Comparison of ENCODE assay signal across 8 cellular contexts in the genomic region with DNA sequence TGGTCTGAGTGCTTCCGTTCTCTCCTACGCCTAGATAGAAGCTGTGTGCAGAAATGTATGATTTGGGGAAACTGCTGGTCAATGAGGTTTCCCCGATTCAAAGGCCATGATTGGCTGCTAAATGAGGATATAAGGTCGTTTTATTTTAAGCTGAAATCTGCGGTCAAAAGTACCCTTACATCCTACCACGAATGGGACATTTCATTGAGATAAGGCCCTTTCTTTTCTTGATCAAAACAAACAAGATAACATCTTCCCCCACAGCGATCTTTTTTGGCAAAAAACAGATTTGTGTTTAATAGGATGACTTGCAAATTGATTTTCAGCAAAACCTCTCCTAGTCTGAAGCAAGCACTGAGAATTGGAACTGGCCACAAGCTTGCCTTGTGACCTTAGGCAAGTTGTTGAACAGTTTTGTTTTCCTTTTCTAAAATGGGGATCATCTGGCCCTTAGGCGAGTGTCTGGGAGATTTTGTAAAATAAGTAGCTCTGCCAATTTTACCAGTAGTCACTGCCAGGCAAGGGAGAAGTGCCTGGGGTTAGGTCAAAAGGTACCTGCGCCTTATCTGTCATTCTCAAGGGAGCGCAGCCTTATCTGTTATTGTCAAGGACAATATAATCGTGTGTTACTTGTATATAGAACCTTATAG. TPM values are rescaled to one million over a fixed set of nuclear protein-coding genes. Genes with fewer than 3 reads are reported as not detected.
DNase-seq lines count a peak whose midpoint lies in the region; ATAC-seq and TF ChIP-seq lines count a peak whose summit lies in the region.

No MANE protein-coding gene starts in this region.

- H3K4me2 ChIP-seq in OCI-LY1 (ENCODE audit: low read length), result peak overlapping the region; percentile 75

- TF ChIP-seq CTCF in OCI-LY1 (IDR thresholded peaks at IDR 0.05; ENCODE audit: low read length) (no peak), coronary artery (IDR thresholded peaks at IDR 0.05) (no peak), vagina (IDR thresholded peaks at IDR 0.05) (no peak)

- H3K9me2 ChIP-seq in OCI-LY1 (ENCODE audit: low read depth, low read length), result no peaks in the 10 kb centered on the region

- peaks cover 33% of the 10 kb centered on the region for H3K4me1 ChIP-seq in OCI-LY1 (ENCODE audit: insufficient read depth, low read length, severe bottlenecking)
- peaks cover 23% of the 10 kb centered on the region for H3K4me1 ChIP-seq in vagina

- no peaks in the 10 kb centered on the region for H3K36me3 ChIP-seq in OCI-LY1 (ENCODE audit: insufficient read depth, low read length)
- no peaks in the 10 kb centered on the region for H3K36me3 ChIP-seq in vagina

- H3K9me3 ChIP-seq in OCI-LY1 (ENCODE audit: low read length) (no peaks in the 10 kb centered on the region), vagina (no peaks in the 10 kb centered on the region)

- peak overlapping the region; percentile 64 for H3K9ac ChIP-seq in OCI-LY1 (ENCODE audit: low read length)

- no peak overlapping the region for H2AFZ ChIP-seq in OCI-LY1 (ENCODE audit: low read length)

- H4K20me1 ChIP-seq in OCI-LY1 (ENCODE audit: insufficient read depth, low read length), result no peaks in the 10 kb centered on the region

- H3K4me3 ChIP-seq in OCI-LY1 (ENCODE audit: low read depth, low read length, poor library complexity, severe bottlenecking), result peak overlapping the region; percentile 68
- H3K4me3 ChIP-seq in coronary artery, result peak overlapping the region; percentile 81
- peak overlapping the region; percentile 45 to 59 for H3K4me3 ChIP-seq in vagina

- H3K27ac ChIP-seq in OCI-LY1 (ENCODE audit: low read depth, low read length, poor library complexity, severe bottlenecking) (peak overlapping the region; percentile 25), coronary artery (peak overlapping the region; percentile 31 to 70), vagina (peak overlapping the region; percentile 68)

- no peaks in the 10 kb centered on the region; the same call in 1 of the 2 replicates for H3K27me3 ChIP-seq in OCI-LY1 (ENCODE audit: insufficient read depth, low read length)
- no peaks in the 10 kb centered on the region for H3K27me3 ChIP-seq in vagina

- no peak for TF ChIP-seq POLR2A in vagina (IDR thresholded peaks at IDR 0.05)

- H3K79me2 ChIP-seq in OCI-LY1 (ENCODE audit: insufficient read depth, low read length), result no peaks in the 10 kb centered on the region

- no peaks in the 10 kb centered on the region for H3F3A ChIP-seq in OCI-LY1 (ENCODE audit: insufficient read depth, low read length)

- peak; percentile 38 for ATAC-seq in GM21576 (IDR thresholded peaks at IDR 0.05; ENCODE audit: unreplicated experiment)

- DNase-seq in CMK (ENCODE audit: low read depth), result peak; percentile 18
- no peak for DNase-seq in coronary artery (ENCODE audit: low spot score)
- peak; percentile 74 for DNase-seq in medulla oblongata (ENCODE audit: extremely low spot score)
- DNase-seq in vagina (ENCODE audit: extremely low spot score in 2 of 2), result no peak
- no peak for DNase-seq in SKM-1 (lab: John Stamatoyannopoulos, UW; ENCODE audit: unreplicated experiment)
- DNase-seq in midbrain (lab: John Stamatoyannopoulos, UW), result no peak

- intact Hi-C loops in vagina (cut with DNase I), result loop anchor here (5.0 kb wide), 1 partner anchor 1539 kb away; no protein-coding TSS in a partner anchor

RNA-seq across cellular contexts. Expression of gene SCPEP1, which starts 0.6 kb away (rescaled TPM):
- total RNA-seq in vagina, result 69.5 TPM

RNA-seq across cellular contexts. Expression of gene COIL, which starts 17.7 kb away (rescaled TPM):
- 9.8 TPM for total RNA-seq in vagina

Comparison
In these comparisons a context has a peak if more than half of its experiments do, and no peak if none do; other contexts are left out.
1. DNase-seq: peak in CMK (single experiment) and medulla oblongata (single experiment); none in coronary artery (single experiment), vagina (0 of 2), SKM-1 (single experiment) and midbrain (single experiment).
2. Peak in every context shown above with its lines, with median percentiles within 50 percentile points of each other: H3K27ac ChIP-seq and H3K4me3 ChIP-seq.